8 cellular contexts compared by ENCODE assay signal in genomic region chr15:99566157-99566900, GRCh38. TPM values are rescaled to one million over a fixed set of nuclear protein-coding genes. Genes with fewer than 3 reads are reported as not detected.
A peak's percentile ranks its signal among the peaks of the same experiment; 100 is the strongest.
DNase-seq lines count a peak whose midpoint lies in the region; ATAC-seq and TF ChIP-seq lines count a peak whose summit lies in the region.

No MANE protein-coding gene starts in this region.

- no peaks in the 10 kb centered on the region for H3K9me3 Mint-ChIP-seq in chondrocyte (ENCODE audit: low read depth)

- DNase-seq in ACHN: peak; percentile 11
- DNase-seq in GM19240 (ENCODE audit: insufficient read length, low spot score): peak; percentile 28
- no peak for DNase-seq in SK-N-MC (ENCODE audit: low read depth, low spot score)
- DNase-seq in chondrocyte (ENCODE audit: low spot score): no peak
- DNase-seq in left kidney (ENCODE audit: low read depth, low spot score): peak; percentile 62
- DNase-seq in stimulated activated naive CD4-positive, alpha-beta T cell treated with Interleukin-2 at 50 U/mL for 16 hours (lab: John Stamatoyannopoulos, UW): peak; percentile 36

- no peaks in the 10 kb centered on the region for H3K27me3 Mint-ChIP-seq in chondrocyte (ENCODE audit: low read depth)

- H3K4me3 Mint-ChIP-seq in chondrocyte (ENCODE audit: unreplicated experiment): peak overlapping the region; percentile 93

- H3K4me1 Mint-ChIP-seq in chondrocyte (ENCODE audit: low read depth): peaks cover 40% of the 10 kb centered on the region

- H3K9me3 ChIP-seq in SK-N-MC (ENCODE audit: low read depth, low read length): no peaks in the 10 kb centered on the region

- TF ChIP-seq CTCF in chondrocyte (IDR thresholded peaks at IDR 0.05): no peak

- in situ Hi-C loops in ACHN (cut with HindIII; ENCODE audit: low pct_ligation_motif_present, low pct_unique_long_range_greater_than_20kb, low sequenced_read_pairs): no loop called here

- no peaks in the 10 kb centered on the region for H3K36me3 Mint-ChIP-seq in chondrocyte (ENCODE audit: low read depth)

- H3K9ac ChIP-seq in SK-N-MC (ENCODE audit: insufficient read length): peak overlapping the region; percentile 81

- H3K36me3 ChIP-seq in SK-N-MC (ENCODE audit: insufficient read depth, low read length): no peaks in the 10 kb centered on the region

- H3K27ac Mint-ChIP-seq in chondrocyte (ENCODE audit: unreplicated experiment): peak overlapping the region; percentile 99

- ATAC-seq in HG03139 (IDR thresholded peaks at IDR 0.05; ENCODE audit: unreplicated experiment): no peak
- no peak for ATAC-seq in GM18870 (IDR thresholded peaks at IDR 0.05; ENCODE audit: unreplicated experiment)

- H3K4me3 ChIP-seq in SK-N-MC: peak overlapping the region; percentile 85

- H3K27ac ChIP-seq in SK-N-MC: peak overlapping the region; percentile 79

RNA-seq across cellular contexts. Expression of gene MEF2A, which starts 0.5 kb away (rescaled TPM):
- total RNA-seq in chondrocyte: 138 to 191 TPM (median 184 TPM) in 3 replicates

Comparison
In these comparisons a context has a peak if more than half of its experiments do, and no peak if none do; other contexts are left out.
1. DNase-seq: peak in ACHN (single experiment), GM19240 (single experiment), left kidney (single experiment) and stimulated activated naive CD4-positive, alpha-beta T cell treated with Interleukin-2 at 50 U/mL for 16 hours (single experiment); none in SK-N-MC (single experiment) and chondrocyte (single experiment).